In genomic region chr6:89375427-89375868, GRCh38 we compare ENCODE assay signal across 8 cellular contexts. TPM values are rescaled to one million over a fixed set of nuclear protein-coding genes. Genes with fewer than 3 reads are reported as not detected.
DNase-seq lines count a peak whose midpoint lies in the region; ATAC-seq and TF ChIP-seq lines count a peak whose summit lies in the region.

No MANE protein-coding gene starts in this region.

- no peaks in the 10 kb centered on the region for H3K9me3 Mint-ChIP-seq in GM23338
- H3K9me3 Mint-ChIP-seq in activated T-cell treated with anti-CD3 and anti-CD28 coated beads, Interleukin-2, amount 50 U/mL, for 72 hours = no peaks in the 10 kb centered on the region

- H3K36me3 Mint-ChIP-seq in GM23338 (ENCODE audit: low read depth) = no peaks in the 10 kb centered on the region
- H3K36me3 Mint-ChIP-seq in activated T-cell treated with anti-CD3 and anti-CD28 coated beads, Interleukin-2, amount 50 U/mL, for 72 hours (ENCODE audit: insufficient read depth in 2 of 2) = no peaks in the 10 kb centered on the region

- ATAC-seq in GM23338 (peak; percentile 98), left ventricle myocardium superior (peak; percentile 73)
- peak; percentile 94 for ATAC-seq in activated T-cell treated with anti-CD3 and anti-CD28 coated beads, Interleukin-2, amount 50 U/mL, for 72 hours (replicated peaks in 1 of 2)

- no peaks in the 10 kb centered on the region for H3F3A ChIP-seq in GM23338 (replicated peaks; ENCODE audit: low read depth)

- TF ChIP-seq CTCF in GM23338 (conservative IDR thresholded peaks at IDR 0.05; ENCODE audit: low read depth in 2 of 2) (peak; percentile 57 to 75), OCI-LY3 (IDR thresholded peaks at IDR 0.05; ENCODE audit: low read depth, low read length) (peak; percentile 42)

- H3K27ac ChIP-seq in GM23338 (ENCODE audit: low read depth) (0 out of 2 replicates have a peak overlapping the region, but pooled peaks have one; percentile 4), Karpas-422 (ENCODE audit: low read length) (no peak overlapping the region), OCI-LY3 (ENCODE audit: low read length) (no peak overlapping the region)

- H3K79me2 ChIP-seq in GM23338 (replicated peaks; ENCODE audit: insufficient read depth) = no peaks in the 10 kb centered on the region
- H3K79me2 ChIP-seq in Karpas-422 (ENCODE audit: low read length) = no peaks in the 10 kb centered on the region
- no peaks in the 10 kb centered on the region for H3K79me2 ChIP-seq in OCI-LY3 (ENCODE audit: low read length)

- peaks cover 15% of the 10 kb centered on the region; the same call in 2 of the 3 replicates for H3K4me1 Mint-ChIP-seq in GM23338
- peaks cover 26% of the 10 kb centered on the region for H3K4me1 Mint-ChIP-seq in activated T-cell treated with anti-CD3 and anti-CD28 coated beads, Interleukin-2, amount 50 U/mL, for 72 hours (ENCODE audit: low read depth)

- H3K4me1 ChIP-seq in GM23338 (ENCODE audit: insufficient read depth) (0 out of 2 replicates have a peak, but pooled peaks cover 3% of the 10 kb centered on the region), Karpas-422 (ENCODE audit: low read length) (no peaks in the 10 kb centered on the region), OCI-LY3 (ENCODE audit: low read length) (peaks cover 29% of the 10 kb centered on the region)

- H3K27me3 Mint-ChIP-seq in GM23338 (ENCODE audit: insufficient read depth, low read depth, poor library complexity) = peaks cover 2% of the 10 kb centered on the region
- H3K27me3 Mint-ChIP-seq in activated T-cell treated with anti-CD3 and anti-CD28 coated beads, Interleukin-2, amount 50 U/mL, for 72 hours (ENCODE audit: low read depth) = no peaks in the 10 kb centered on the region

- H3K36me3 ChIP-seq in GM23338 (ENCODE audit: insufficient read depth) (no peaks in the 10 kb centered on the region), Karpas-422 (ENCODE audit: insufficient read depth, low read length) (no peaks in the 10 kb centered on the region), OCI-LY3 (replicated peaks; ENCODE audit: low read depth, low read length) (no peaks in the 10 kb centered on the region)

- peak overlapping the region; percentile 90 for H3K27ac Mint-ChIP-seq in GM23338
- H3K27ac Mint-ChIP-seq in activated T-cell treated with anti-CD3 and anti-CD28 coated beads, Interleukin-2, amount 50 U/mL, for 72 hours = peak overlapping the region; percentile 42

- H3K4me2 ChIP-seq in GM23338 (no peak overlapping the region), Karpas-422 (ENCODE audit: low read depth, low read length, poor library complexity, severe bottlenecking) (no peak overlapping the region), OCI-LY3 (ENCODE audit: low read length) (peak overlapping the region; percentile 12; the same call in 1 of the 2 replicates)

- H3K9me3 ChIP-seq in Karpas-422 (ENCODE audit: low read length) (no peaks in the 10 kb centered on the region), OCI-LY3 (ENCODE audit: insufficient read depth, low read length) (no peaks in the 10 kb centered on the region)

- H3K4me3 Mint-ChIP-seq in GM23338 = no peak overlapping the region
- H3K4me3 Mint-ChIP-seq in activated T-cell treated with anti-CD3 and anti-CD28 coated beads, Interleukin-2, amount 50 U/mL, for 72 hours = no peak overlapping the region

- intact Hi-C loops in left ventricle myocardium superior (cut with micrococcal nuclease) = no loop called here

- H3K4me3 ChIP-seq in GM23338 = no peak overlapping the region
- no peak overlapping the region for H3K4me3 ChIP-seq in Karpas-422 (ENCODE audit: low read length)
- no peak overlapping the region for H3K4me3 ChIP-seq in OCI-LY3 (ENCODE audit: low read length)

- H3K9me2 ChIP-seq in GM23338 (ENCODE audit: insufficient read depth) (no peaks in the 10 kb centered on the region), Karpas-422 (replicated peaks; ENCODE audit: insufficient read depth, low read length) (no peaks in the 10 kb centered on the region)

- H3K9ac ChIP-seq in Karpas-422 (ENCODE audit: low read length) = no peak overlapping the region
- H3K9ac ChIP-seq in OCI-LY3 (ENCODE audit: low read length) = no peak overlapping the region

- H2AFZ ChIP-seq in GM23338 (no peak overlapping the region), Karpas-422 (ENCODE audit: low read length) (no peak overlapping the region), OCI-LY3 (ENCODE audit: low read depth, low read length) (no peak overlapping the region)

- H3K27me3 ChIP-seq in GM23338 (ENCODE audit: insufficient read depth) (no peaks in the 10 kb centered on the region), Karpas-422 (ENCODE audit: low read length) (no peaks in the 10 kb centered on the region), OCI-LY3 (ENCODE audit: low read depth, low read length) (peaks cover 8% of the 10 kb centered on the region)

- H4K20me1 ChIP-seq in GM23338 (replicated peaks; ENCODE audit: insufficient read depth) (no peaks in the 10 kb centered on the region), Karpas-422 (ENCODE audit: insufficient read depth, low read depth, low read length) (peaks cover 10% of the 10 kb centered on the region; the same call in 1 of the 2 replicates), OCI-LY3 (ENCODE audit: insufficient read depth, low read length) (no peaks in the 10 kb centered on the region)

- DNase-seq in GF-D8 (lab: John Stamatoyannopoulos, UW) (peak; percentile 95), GM23338 (ENCODE audit: low spot score) (peak; percentile 95), Karpas-422 (peak; percentile 65), left ventricle myocardium superior (peak; percentile 53), hepatic stellate cell (ENCODE audit: low spot score) (no peak)
- peak; percentile 78 to 84 for DNase-seq in activated T-cell treated with anti-CD3 and anti-CD28 coated beads, Interleukin-2, amount 50 U/mL, for 72 hours
- DNase-seq in stimulated activated CD8-positive, alpha-beta memory T cell treated with anti-CD3 and anti-CD28 coated beads, Interleukin-12 subunit alpha, Interleukin-12 subunit beta, amount 100 ng/mL, for 24 hours (ENCODE audit: extremely low read depth) = peak; percentile 36

TF ChIP-seq in GM23338, 12 proteins besides CTCF, POLR2A, EP300 and RAD21:
- TF ChIP-seq STAT1 (IDR thresholded peaks at IDR 0.05; ENCODE audit: unreplicated experiment) (no peak), CREB1 (CRISPR knock-in tag; IDR thresholded peaks at IDR 0.05; ENCODE audit: low read depth) (0 out of 2 replicates have a peak, but pooled peaks have one; percentile 37)

RNA-seq across cellular contexts. Expression of gene UBE2J1, which starts 22.9 kb away (rescaled TPM):
- total RNA-seq in GM23338 (2014; rRNA removed; shearing (Covaris generic)) = 10.3 and 13.1 TPM in 2 replicates
- polyA plus RNA-seq in GM23338 (2016; fragmentation: Nextera tagmentation; extraction: Ambion mirVana) = 6.4 and 7.5 TPM in 2 replicates
- 30.4 and 48.0 TPM in 2 replicates for total RNA-seq in Karpas-422 (2014; rRNA removed; shearing (Covaris generic); ENCODE audit: low replicate concordance)
- total RNA-seq in activated T-cell treated with anti-CD3 and anti-CD28 coated beads, Interleukin-2, amount 50 U/mL, for 72 hours = 10 to 100 TPM; 20.6 to 21.4 TPM
- 13.6 TPM for total RNA-seq in left ventricle myocardium superior

RNA-seq across cellular contexts. Expression of gene RRAGD, which starts 36.6 kb away (rescaled TPM):
- total RNA-seq in GM23338 (2014; rRNA removed; shearing (Covaris generic)) = 20.1 and 22.1 TPM in 2 replicates
- 7.0 and 8.5 TPM in 2 replicates for polyA plus RNA-seq in GM23338 (2016; fragmentation: Nextera tagmentation; extraction: Ambion mirVana)
- 0.41 and 0.65 TPM in 2 replicates for total RNA-seq in Karpas-422 (2014; rRNA removed; shearing (Covaris generic); ENCODE audit: low replicate concordance)
- total RNA-seq in activated T-cell treated with anti-CD3 and anti-CD28 coated beads, Interleukin-2, amount 50 U/mL, for 72 hours = 10 to 100 TPM; 11.8 to 12.2 TPM
- 160 TPM for total RNA-seq in left ventricle myocardium superior

RNA-seq across cellular contexts. Expression of gene ANKRD6, which starts 57.5 kb away (rescaled TPM):
- total RNA-seq in GM23338 (2014; rRNA removed; shearing (Covaris generic)) = 9.2 and 20.4 TPM in 2 replicates
- 2.1 and 3.2 TPM in 2 replicates for polyA plus RNA-seq in GM23338 (2016; fragmentation: Nextera tagmentation; extraction: Ambion mirVana)
- total RNA-seq in Karpas-422 (2014; rRNA removed; shearing (Covaris generic); ENCODE audit: low replicate concordance) = not detected in 2 replicates
- 1 to 10 TPM; 4.2 to 5.5 TPM for total RNA-seq in activated T-cell treated with anti-CD3 and anti-CD28 coated beads, Interleukin-2, amount 50 U/mL, for 72 hours
- 21.4 TPM for total RNA-seq in left ventricle myocardium superior
